1 cellular context compared by ENCODE assay signal in the genomic region with DNA sequence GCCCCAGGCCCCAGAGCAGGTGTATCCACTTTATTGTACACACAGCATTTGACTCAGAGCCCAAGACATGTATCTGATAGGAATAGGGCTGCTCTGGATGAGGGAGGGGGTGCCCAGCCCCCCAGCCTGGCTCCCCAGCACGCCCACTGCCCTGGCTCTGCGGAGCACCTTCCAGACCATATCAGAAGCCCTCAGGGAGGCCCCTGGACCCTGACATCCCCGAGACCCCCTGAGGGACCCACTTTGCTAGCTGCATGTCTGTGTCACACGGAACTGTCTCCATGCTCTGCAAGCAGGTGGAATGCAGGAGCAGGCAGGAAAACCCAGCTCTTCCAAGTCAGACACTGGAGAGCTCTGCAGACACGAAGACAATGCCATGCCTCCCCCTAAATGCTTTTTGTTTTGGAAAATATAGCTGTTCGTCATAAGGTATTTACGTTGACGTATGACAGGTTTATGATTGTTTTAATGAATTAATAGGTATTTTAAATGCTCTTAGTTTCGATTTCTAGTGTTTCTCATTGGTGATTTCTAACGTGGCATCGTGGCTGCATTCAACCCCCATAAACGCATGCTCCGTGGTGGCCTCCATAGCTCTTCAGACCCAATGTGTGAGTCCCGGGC.
TF ChIP-seq lines count a peak whose summit lies in the region.

No MANE protein-coding gene starts in this region.

TF ChIP-seq in HepG2, 621 proteins besides CTCF, POLR2A, EP300 and RAD21 (continued from another document):
- TF ChIP-seq, protein P1, sequence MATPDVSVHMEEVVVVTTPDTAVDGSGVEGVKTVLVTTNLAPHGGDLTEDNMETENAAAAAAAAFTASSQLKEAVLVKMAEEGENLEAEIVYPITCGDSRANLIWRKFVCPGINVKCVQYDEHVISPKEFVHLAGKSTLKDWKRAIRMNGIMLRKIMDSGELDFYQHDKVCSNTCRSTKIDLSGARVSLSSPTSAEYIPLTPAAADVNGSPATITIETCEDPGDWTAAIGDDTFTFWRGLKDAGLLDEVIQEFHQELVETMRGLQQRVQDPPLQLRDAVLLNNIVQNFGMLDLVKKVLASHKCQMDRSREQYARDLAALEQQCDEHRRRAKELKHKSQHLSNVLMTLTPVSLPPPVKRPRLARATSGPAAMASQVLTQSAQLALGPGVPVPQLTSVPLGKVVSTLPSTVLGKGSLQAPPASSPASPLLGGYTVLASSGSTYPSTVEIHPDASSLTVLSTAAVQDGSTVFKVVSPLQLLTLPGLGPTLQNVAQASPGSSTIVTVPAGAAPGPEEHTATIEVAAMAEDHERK (CRISPR knock-in tag; IDR thresholded peaks at IDR 0.05; ENCODE audit: low read depth) = no peak
